11 cellular contexts compared by ENCODE assay signal in the genomic region with DNA sequence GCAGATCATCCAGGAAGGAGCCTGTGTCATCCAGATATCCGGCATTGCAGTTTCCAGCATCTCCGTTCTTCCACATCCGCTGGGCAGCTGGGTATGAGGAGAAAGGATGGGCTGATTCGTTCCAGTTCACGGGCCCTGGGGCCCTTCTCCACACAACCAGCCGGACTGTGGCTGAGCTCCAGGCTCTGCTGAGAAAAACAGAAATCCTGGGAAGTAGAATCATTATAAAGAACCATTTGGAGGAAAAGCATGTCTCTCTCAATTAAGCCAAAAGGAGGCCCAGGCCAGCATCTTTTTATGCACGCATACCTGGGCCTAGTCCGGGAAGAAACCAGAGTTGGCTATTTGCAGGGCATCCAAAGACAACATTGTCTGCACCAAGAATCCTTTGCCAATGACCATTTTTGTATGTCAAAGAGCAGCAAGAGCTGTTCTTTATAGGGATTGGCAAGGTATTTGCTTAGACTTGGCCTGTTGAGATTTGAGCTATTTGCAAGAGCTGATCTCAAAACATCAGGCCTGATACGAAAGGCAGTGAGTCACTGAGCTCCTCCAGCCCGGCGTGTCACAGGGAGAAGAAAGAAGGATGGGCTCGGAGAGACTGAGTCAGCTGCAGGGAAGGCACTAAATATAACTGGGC.
DNase-seq lines count a peak whose midpoint lies in the region; ATAC-seq, FAIRE-seq and TF ChIP-seq lines count a peak whose summit lies in the region.
"Had no signal": no experiment of that assay in that cellular context is flagged by ENCODE, and none has a peak within 500 bp of the region (broad histone marks: within the 10 kb centered on the region; RNA-seq: fewer than 3 reads in every experiment).

No MANE protein-coding gene starts in this region.

- no peak overlapping the region for H3K18ac ChIP-seq in H9 (ENCODE audit: insufficient read length, low read depth, low read length)

- H3K27me3 ChIP-seq in H9 (ENCODE audit: insufficient read depth, low read length) = no peaks in the 10 kb centered on the region
- H3K27me3 ChIP-seq in subcutaneous abdominal adipose tissue (ENCODE audit: control insufficient read depth in 5 of 5, insufficient read depth in 4 of 5, low read length in 5 of 5) = peaks cover 0 to 36% (median 23%) of the 10 kb centered on the region in 5 donors
- no peaks in the 10 kb centered on the region for H3K27me3 ChIP-seq in CD4-positive, alpha-beta memory T cell (ENCODE audit: insufficient read depth, low read length)

- no peak for ATAC-seq in GM18870 (IDR thresholded peaks at IDR 0.05; ENCODE audit: unreplicated experiment)
- ATAC-seq in activated T-helper 17 cell treated with anti-CD3 and anti-CD28 coated beads, Interleukin-2, amount 50 U/mL, for 72 hours (replicated peaks) = no peak

- CTCF ChIA-PET in CD4-positive, alpha-beta memory T cell (lab: Charles Lee; ENCODE audit: partially characterized antibody) = no interaction called here

- H3K36me3 Mint-ChIP-seq in H9 (ENCODE audit: insufficient read depth in 1 of 3, low read depth in 3 of 3) (no peaks in the 10 kb centered on the region), chondrocyte (ENCODE audit: low read depth) (peaks cover 1% of the 10 kb centered on the region)
- H3K36me3 Mint-ChIP-seq in CD4-positive, alpha-beta memory T cell = no peaks in the 10 kb centered on the region
- H3K36me3 Mint-ChIP-seq in activated T-helper 17 cell treated with anti-CD3 and anti-CD28 coated beads, Interleukin-2, amount 50 U/mL, for 72 hours (ENCODE audit: low read depth) = no peaks in the 10 kb centered on the region
- H3K36me3 Mint-ChIP-seq: mesothelial cell of epicardium had no signal

- H3K23me2 ChIP-seq in H9 (ENCODE audit: insufficient read length, low read depth, low read length, poor library complexity, severe bottlenecking) = no peaks in the 10 kb centered on the region

- H3K79me1 ChIP-seq in H9 (ENCODE audit: insufficient read depth, low read depth, low read length, poor library complexity, severe bottlenecking) = no peaks in the 10 kb centered on the region

- no peak overlapping the region for H4K5ac ChIP-seq in H9 (ENCODE audit: insufficient read length, low read depth, low read length)

- no peak overlapping the region for H2BK120ac ChIP-seq in H9 (ENCODE audit: low read depth, low read length, poor library complexity, severe bottlenecking)

- H3K4me1 ChIP-seq in H9 (ENCODE audit: insufficient read depth, low read length) (peaks cover 4% of the 10 kb centered on the region; the same call in 1 of the 2 replicates), kidney (ENCODE audit: control insufficient read depth in 1 of 2, insufficient read depth in 1 of 2, low read depth in 1 of 2, low read length in 2 of 2) (peaks cover 0 to 5% of the 10 kb centered on the region in 2 donors), subcutaneous abdominal adipose tissue (ENCODE audit: control insufficient read depth in 5 of 5, insufficient read depth in 5 of 5, low read length in 5 of 5) (peaks cover 2 to 53% (median 31%) of the 10 kb centered on the region in 5 donors)
- peaks cover 12% of the 10 kb centered on the region for H3K4me1 ChIP-seq in CD4-positive, alpha-beta memory T cell (ENCODE audit: insufficient read depth, low read length)

- H3K56ac ChIP-seq in H9 (ENCODE audit: insufficient read length, low read depth, low read length) = no peak overlapping the region

- no peak overlapping the region for H4K8ac ChIP-seq in H9 (replicated peaks; ENCODE audit: insufficient read length, low read depth, low read length)

- H3K4me3 Mint-ChIP-seq in H9 (no peak overlapping the region), chondrocyte (ENCODE audit: unreplicated experiment) (no peak overlapping the region)
- H3K4me3 Mint-ChIP-seq in CD4-positive, alpha-beta memory T cell = no peak overlapping the region
- H3K4me3 Mint-ChIP-seq in activated T-helper 17 cell treated with anti-CD3 and anti-CD28 coated beads, Interleukin-2, amount 50 U/mL, for 72 hours = no peak overlapping the region
- H3K4me3 Mint-ChIP-seq: mesothelial cell of epicardium had no signal

- no peak for FAIRE-seq in kidney (lab: Jason Lieb, UNC)
- FAIRE-seq: endometrium had no signal

- no peak overlapping the region for H2BK5ac ChIP-seq in H9 (ENCODE audit: insufficient read length, low read length)

- TF ChIP-seq CTCF in H9 (conservative IDR thresholded peaks at IDR 0.05) (no peak), chondrocyte (IDR thresholded peaks at IDR 0.05) (no peak), kidney (IDR thresholded peaks at IDR 0.05; ENCODE audit: borderline replicate concordance, extremely low read depth, insufficient read depth) (no peak)

- H3K9me3 Mint-ChIP-seq in H9 (peaks cover 0 to 3% of the 10 kb centered on the region in 2 experiments; a peak in 2 of 5 replicates), chondrocyte (ENCODE audit: low read depth) (peaks cover 4% of the 10 kb centered on the region)
- peaks cover 0 to 1% (median 0%) of the 10 kb centered on the region in 8 donors for H3K9me3 Mint-ChIP-seq in CD4-positive, alpha-beta memory T cell
- H3K9me3 Mint-ChIP-seq in activated T-helper 17 cell treated with anti-CD3 and anti-CD28 coated beads, Interleukin-2, amount 50 U/mL, for 72 hours = no peaks in the 10 kb centered on the region
- H3K9me3 Mint-ChIP-seq: mesothelial cell of epicardium had no signal

- H3K4me2 ChIP-seq in H9 (ENCODE audit: insufficient read depth, insufficient read length, low read length) = no peak overlapping the region

- intact Hi-C loops in kidney (cut with DNase I) = no loop called here
- intact Hi-C loops in CD4-positive, alpha-beta memory T cell (cut with micrococcal nuclease) = no loop called here

- no peak overlapping the region for H4K91ac ChIP-seq in H9 (ENCODE audit: insufficient read length, low read depth, low read length)

- no peak overlapping the region for H2BK12ac ChIP-seq in H9 (ENCODE audit: insufficient read length, low read depth, low read length)

- no peak overlapping the region for H3T11ph ChIP-seq in H9 (ENCODE audit: low read length)

- H3K27ac Mint-ChIP-seq in H9 (no peak overlapping the region), chondrocyte (ENCODE audit: unreplicated experiment) (peak overlapping the region; percentile 96)
- H3K27ac Mint-ChIP-seq in CD4-positive, alpha-beta memory T cell = no peak overlapping the region
- no peak overlapping the region for H3K27ac Mint-ChIP-seq in activated T-helper 17 cell treated with anti-CD3 and anti-CD28 coated beads, Interleukin-2, amount 50 U/mL, for 72 hours
- H3K27ac Mint-ChIP-seq: mesothelial cell of epicardium had no signal

- H2BK15ac ChIP-seq in H9 (ENCODE audit: low read depth, low read length) = no peak overlapping the region

- peak overlapping the region; percentile 2; the same call in 1 of the 2 replicates for H3K14ac ChIP-seq in H9 (ENCODE audit: insufficient read depth, low read length)

- no CpG with 5 or more reads among the region's 12 CpGs for WGBS in H9 (ENCODE audit: extremely low coverage, insufficient read length, low lambda C conversion rate)

- H3K9ac ChIP-seq in H9 (ENCODE audit: extremely low read depth, insufficient read length, low read length) (no peak overlapping the region), kidney (ENCODE audit: low read length in 2 of 2) (no peak overlapping the region), subcutaneous abdominal adipose tissue (ENCODE audit: low read length in 5 of 5) (no peak overlapping the region)

- POLR2A ChIA-PET in CD4-positive, alpha-beta memory T cell (lab: Charles Lee; ENCODE audit: partially characterized antibody) = no interaction called here

- no peak overlapping the region for H3K4ac ChIP-seq in H9 (ENCODE audit: low read depth, low read length)

- H3K23ac ChIP-seq in H9 (ENCODE audit: insufficient read length, low read depth, low read length) = no peak overlapping the region

- H3K27ac ChIP-seq in H9 (ENCODE audit: insufficient read length, low read depth, low read length) (no peak overlapping the region), kidney (ENCODE audit: low read depth in 2 of 2, low read length in 2 of 2) (peak overlapping the region; percentile 51), subcutaneous abdominal adipose tissue (ENCODE audit: low read depth, low read length) (peak overlapping the region; percentile 65)
- no peak overlapping the region for H3K27ac ChIP-seq in CD4-positive, alpha-beta memory T cell (ENCODE audit: low read depth, low read length)

- H3K79me2 ChIP-seq in H9 (ENCODE audit: insufficient read depth, low read length) = no peaks in the 10 kb centered on the region

- H3K4me3 ChIP-seq in kidney (ENCODE audit: low read length in 2 of 2) (no peak overlapping the region), subcutaneous abdominal adipose tissue (ENCODE audit: low read depth in 1 of 5, low read length in 5 of 5) (no peak overlapping the region)
- H3K4me3 ChIP-seq in CD4-positive, alpha-beta memory T cell (ENCODE audit: low read length in 2 of 2) = no peak overlapping the region

- DNase-seq in H9 (no peak), chondrocyte (ENCODE audit: low spot score) (no peak), kidney (no peak), NCI-H1436 treated with DMSO at 0.1 percent for 48 hours (lab: John Stamatoyannopoulos, UW) (no peak)
- no peak for DNase-seq in CD4-positive, alpha-beta memory T cell
- DNase-seq: NCI-H187 treated with DMSO at 0.1 percent for 48 hours had no signal

- H3K36me3 ChIP-seq in kidney (ENCODE audit: control insufficient read depth in 1 of 2, insufficient read depth in 2 of 2, low read length in 2 of 2) (no peaks in the 10 kb centered on the region), subcutaneous abdominal adipose tissue (ENCODE audit: control insufficient read depth in 5 of 5, insufficient read depth in 5 of 5, low read length in 5 of 5) (no peaks in the 10 kb centered on the region)
- no peaks in the 10 kb centered on the region for H3K36me3 ChIP-seq in CD4-positive, alpha-beta memory T cell (ENCODE audit: insufficient read depth, low read length)

- no peaks in the 10 kb centered on the region for H3K9me3 ChIP-seq in H9 (ENCODE audit: control insufficient read depth, low read depth, low read length)
- no peaks in the 10 kb centered on the region for H3K9me3 ChIP-seq in kidney (ENCODE audit: control insufficient read depth in 1 of 2, low read length in 2 of 2)
- H3K9me3 ChIP-seq in subcutaneous abdominal adipose tissue (ENCODE audit: control insufficient read depth in 5 of 5, low read length in 5 of 5) = no peaks in the 10 kb centered on the region
- H3K9me3 ChIP-seq in CD4-positive, alpha-beta memory T cell (ENCODE audit: control insufficient read depth in 1 of 2, low read length in 2 of 2) = no peaks in the 10 kb centered on the region

- H3K4me1 Mint-ChIP-seq in H9 = peaks cover 17 to 18% of the 10 kb centered on the region in 2 experiments
- H3K4me1 Mint-ChIP-seq in chondrocyte (ENCODE audit: low read depth) = peaks cover 82% of the 10 kb centered on the region
- peaks cover 2 to 14% (median 5%) of the 10 kb centered on the region in 4 donors for H3K4me1 Mint-ChIP-seq in CD4-positive, alpha-beta memory T cell
- peaks cover 4% of the 10 kb centered on the region for H3K4me1 Mint-ChIP-seq in activated T-helper 17 cell treated with anti-CD3 and anti-CD28 coated beads, Interleukin-2, amount 50 U/mL, for 72 hours

- no peak overlapping the region for H2AK5ac ChIP-seq in H9 (ENCODE audit: insufficient read length, low read length)

- no peak overlapping the region for H2BK20ac ChIP-seq in H9 (ENCODE audit: low read depth, low read length, poor library complexity, severe bottlenecking)

- no peak overlapping the region for H2AFZ ChIP-seq in H9 (ENCODE audit: low read length)

- peaks cover 3% of the 10 kb centered on the region for H4K20me1 ChIP-seq in H9 (ENCODE audit: control insufficient read depth, insufficient read depth, insufficient read length)

- H3K27me3 Mint-ChIP-seq in H9 (ENCODE audit: low read depth) (peaks cover 18% of the 10 kb centered on the region), chondrocyte (ENCODE audit: low read depth) (no peaks in the 10 kb centered on the region)
- H3K27me3 Mint-ChIP-seq in CD4-positive, alpha-beta memory T cell = peaks cover 2 to 4% of the 10 kb centered on the region in 2 donors
- peaks cover 6% of the 10 kb centered on the region for H3K27me3 Mint-ChIP-seq in activated T-helper 17 cell treated with anti-CD3 and anti-CD28 coated beads, Interleukin-2, amount 50 U/mL, for 72 hours

Comparison
In these comparisons a context has a peak if more than half of its experiments do, and no peak if none do; other contexts are left out.
1. H3K27ac ChIP-seq: peak in kidney (2 of 2) and subcutaneous abdominal adipose tissue (single experiment); none in H9 (single experiment) and CD4-positive, alpha-beta memory T cell (single experiment).